17 cellular contexts compared by ENCODE assay signal in genomic region chr4:110354460-110354859, GRCh38.
DNase-seq lines count a peak whose midpoint lies in the region; ATAC-seq, FAIRE-seq and TF ChIP-seq lines count a peak whose summit lies in the region.
"Had no signal": no experiment of that assay in that cellular context is flagged by ENCODE, and none has a peak within 500 bp of the region (broad histone marks: within the 10 kb centered on the region; RNA-seq: fewer than 3 reads in every experiment).

No MANE protein-coding gene starts in this region.

- no peak for FAIRE-seq in HepG2 (lab: Jason Lieb, UNC)
- FAIRE-seq: A549, D721Med, G401.6 had no signal

- intact Hi-C loops in right lobe of liver (cut with DNase I) (no loop called here), HepG2 (cut with micrococcal nuclease; ENCODE audit: unreplicated experiment) (no loop called here)

- H3K9me3 ChIP-seq in right lobe of liver (no peaks in the 10 kb centered on the region), HepG2 (ENCODE audit: low read length) (no peaks in the 10 kb centered on the region)
- H3K9me3 ChIP-seq: A549 had no signal

- no peak for DNase-seq in right lobe of liver
- DNase-seq in HepG2 (ENCODE audit: low spot score) = no peak
- peak; percentile 8 for DNase-seq in OCI-M1 (lab: John Stamatoyannopoulos, UW)
- DNase-seq in myocyte (ENCODE audit: low read depth) = peak; percentile 57
- DNase-seq in T-helper 1 cell = no peak
- DNase-seq: CD8-positive, alpha-beta T cell; COR-L47; DMS153; DMS79 treated with DMSO at 0.1 percent for 48 hours; EL; GM23248; H7 had no signal

- no peak for TF ChIP-seq CTCF in right lobe of liver (IDR thresholded peaks at IDR 0.05)
- no peak for TF ChIP-seq CTCF in HepG2 (CRISPR knock-in tag; IDR thresholded peaks at IDR 0.05)

- H3K4me2 ChIP-seq in HepG2 (ENCODE audit: low read depth, low read length) = no peak overlapping the region
- H3K4me2 ChIP-seq: A549 had no signal

- no peak for TF ChIP-seq RAD21 in HepG2 (CRISPR knock-in tag; IDR thresholded peaks at IDR 0.05)

- POLR2A ChIA-PET in HepG2 (lab: Yijun Ruan, JAX) = no interaction called here

- H4K20me1 ChIP-seq in HepG2 (ENCODE audit: insufficient read depth, low read length) = no peaks in the 10 kb centered on the region

- CTCF ChIA-PET in HepG2 (lab: Yijun Ruan, JAX; ENCODE audit: low intra/inter-chr PET ratio, low total read pairs) = no interaction called here

- H3K4me1 ChIP-seq in right lobe of liver = no peaks in the 10 kb centered on the region
- no peaks in the 10 kb centered on the region for H3K4me1 ChIP-seq in HepG2 (ENCODE audit: insufficient read depth, low read length)
- H3K4me1 ChIP-seq: A549 had no signal

- BruUV-seq in HepG2 (replicated peaks; lab: Mats Ljungman, UMichigan) = no TSS peak

- H3K27ac ChIP-seq in right lobe of liver (no peak overlapping the region), HepG2 (ENCODE audit: extremely low read length, insufficient read depth, low read length) (no peak overlapping the region)
- H3K27ac ChIP-seq: A549, GM23248 had no signal

- no peaks in the 10 kb centered on the region for H3K79me2 ChIP-seq in HepG2 (ENCODE audit: insufficient read depth, low read length)

- H3K27me3 ChIP-seq in right lobe of liver (no peaks in the 10 kb centered on the region), HepG2 (ENCODE audit: control insufficient read depth in 1 of 2, insufficient read depth in 2 of 2, low read length in 2 of 2) (no peaks in the 10 kb centered on the region)

- H3K36me3 ChIP-seq in right lobe of liver = no peaks in the 10 kb centered on the region
- no peaks in the 10 kb centered on the region for H3K36me3 ChIP-seq in HepG2 (replicated peaks in 1 of 2; ENCODE audit: control insufficient read depth in 1 of 2, insufficient read depth in 2 of 2, low read length in 2 of 2)

- WGBS in right lobe of liver (ENCODE audit: insufficient coverage, low coverage, low lambda C conversion rate, missing lambda C conversion rate) = 11% methylated on average over 4 of the region's 4 CpGs
- WGBS in HepG2 (ENCODE audit: low lambda C conversion rate) = 0% methylated on average over 4 of the region's 4 CpGs

- H2AFZ ChIP-seq in HepG2 (ENCODE audit: low read length) = no peak overlapping the region
- H2AFZ ChIP-seq: GM23248 had no signal

- peak; percentile 38 to 78 (median 65) for ATAC-seq in right lobe of liver
- ATAC-seq in HepG2 = no peak
- no peak for ATAC-seq in HG03460 (IDR thresholded peaks at IDR 0.05; ENCODE audit: unreplicated experiment)
- ATAC-seq in GM21381 (IDR thresholded peaks at IDR 0.05; ENCODE audit: unreplicated experiment) = no peak
- ATAC-seq: A549; CD8-positive, alpha-beta T cell had no signal

- TF ChIP-seq EP300 in HepG2 (IDR thresholded peaks at IDR 0.05; ENCODE audit: low read depth in 2 of 2, low read length in 2 of 2) (no peak), HepG2 (CRISPR knock-in tag; IDR thresholded peaks at IDR 0.05; ENCODE audit: borderline replicate concordance) (no peak)

- no peak overlapping the region for H3K4me3 ChIP-seq in right lobe of liver
- no peak overlapping the region for H3K4me3 ChIP-seq in HepG2 (replicated peaks in 1 of 3; ENCODE audit: insufficient read depth in 1 of 3, low read depth in 2 of 3, low read length in 3 of 3)
- H3K4me3 ChIP-seq: A549, GM23248 had no signal

- in situ Hi-C loops in HepG2 (cut with HindIII; ENCODE audit: extremely low pct_ligation_motif_present, low pct_unique_long_range_greater_than_20kb) = no loop called here

- no peak for TF ChIP-seq POLR2A in right lobe of liver (IDR thresholded peaks at IDR 0.05)
- no peak for TF ChIP-seq POLR2A in HepG2 (IDR thresholded peaks at IDR 0.05; ENCODE audit: insufficient read depth in 1 of 2, low read depth in 2 of 2, low read length in 2 of 2)

- no peak overlapping the region for H3K9ac ChIP-seq in HepG2 (ENCODE audit: insufficient read depth, low read depth, low read length)
- H3K9ac ChIP-seq: GM23248 had no signal

TF ChIP-seq in HepG2, 621 proteins besides CTCF, POLR2A, EP300 and RAD21:
- no peak for TF ChIP-seq HDAC2 (CRISPR knock-in tag; IDR thresholded peaks at IDR 0.05)
- no peak for TF ChIP-seq IRX3 (CRISPR knock-in tag; IDR thresholded peaks at IDR 0.05; ENCODE audit: borderline replicate concordance, low read depth)
- no peak for TF ChIP-seq NR3C1 (CRISPR knock-in tag; IDR thresholded peaks at IDR 0.05)
- no peak for TF ChIP-seq YEATS4 (CRISPR knock-in tag; IDR thresholded peaks at IDR 0.05; ENCODE audit: borderline replicate concordance)
- no peak for TF ChIP-seq ZNF205 (CRISPR knock-in tag; IDR thresholded peaks at IDR 0.05)
- TF ChIP-seq FOXK1 (CRISPR knock-in tag; IDR thresholded peaks at IDR 0.05; ENCODE audit: borderline replicate concordance, low read depth) = no peak
- no peak for TF ChIP-seq JDP2 (CRISPR knock-in tag; IDR thresholded peaks at IDR 0.05; ENCODE audit: borderline replicate concordance)
- no peak for TF ChIP-seq ATF7 (IDR thresholded peaks at IDR 0.05)
- TF ChIP-seq ATF7 (CRISPR knock-in tag; IDR thresholded peaks at IDR 0.05) = no peak
- no peak for TF ChIP-seq ASH2L (IDR thresholded peaks at IDR 0.05; ENCODE audit: insufficient read length, low read depth, low read length)
- no peak for TF ChIP-seq BRCA1 (CRISPR knock-in tag; IDR thresholded peaks at IDR 0.05)
- TF ChIP-seq HOMEZ (CRISPR knock-in tag; IDR thresholded peaks at IDR 0.05; ENCODE audit: low read depth) = no peak
- TF ChIP-seq ZFP41 (CRISPR knock-in tag; IDR thresholded peaks at IDR 0.05; ENCODE audit: borderline replicate concordance) = no peak
- TF ChIP-seq GFI1 (CRISPR knock-in tag; IDR thresholded peaks at IDR 0.05; ENCODE audit: borderline replicate concordance) = no peak

Comparison
In these comparisons a context has a peak if more than half of its experiments do, and no peak if none do; other contexts are left out.
1. ATAC-seq: peak in right lobe of liver (4 of 4); none in HepG2 (single experiment), HG03460 (single experiment) and GM21381 (single experiment).
2. DNase-seq: peak in OCI-M1 (single experiment) and myocyte (single experiment); none in right lobe of liver (0 of 3), HepG2 (single experiment) and T-helper 1 cell (0 of 5).